In genomic region chr5:116658830-116659229, GRCh38 we compare ENCODE assay signal across 23 cellular contexts.
A peak's percentile ranks its signal among the peaks of the same experiment; 100 is the strongest.
DNase-seq lines count a peak whose midpoint lies in the region; ATAC-seq, FAIRE-seq and TF ChIP-seq lines count a peak whose summit lies in the region.
"Had no signal": no experiment of that assay in that cellular context is flagged by ENCODE, and none has a peak within 500 bp of the region (broad histone marks: within the 10 kb centered on the region; RNA-seq: fewer than 3 reads in every experiment).

No MANE protein-coding gene starts in this region.

- H4K20me1 ChIP-seq in neural progenitor cell (ENCODE audit: low read depth) = no peaks in the 10 kb centered on the region
- H4K20me1 ChIP-seq: BLaER1 treated with 17β-estradiol and CSF1 and Interleukin-3, amounts not matched to agents 10 nM and 100 nM had no signal

- H3K36me3 ChIP-seq in SK-N-MC (ENCODE audit: insufficient read depth, low read length) = no peaks in the 10 kb centered on the region
- no peaks in the 10 kb centered on the region for H3K36me3 ChIP-seq in neural progenitor cell
- H3K36me3 ChIP-seq: BE2C had no signal

- no peak for TF ChIP-seq CTCF in neural progenitor cell (IDR thresholded peaks at IDR 0.05)

- peak overlapping the region; percentile 3 for H3K4me2 ChIP-seq in neural progenitor cell
- H3K4me2 ChIP-seq: A549; BLaER1 treated with 17β-estradiol and CSF1 and Interleukin-3, amounts not matched to agents 10 nM and 100 nM had no signal

- no peaks in the 10 kb centered on the region for H3K79me2 ChIP-seq in neural progenitor cell (ENCODE audit: low read depth)

- H3K9me3 Mint-ChIP-seq in neural progenitor cell = peaks cover 10% of the 10 kb centered on the region

- peak overlapping the region; percentile 30 for H3K27ac Mint-ChIP-seq in neural progenitor cell
- H3K27ac Mint-ChIP-seq: CD14-positive monocyte; CD4-positive, alpha-beta T cell; CD8-positive, alpha-beta memory T cell had no signal

- no peak for DNase-seq in GM18507 (ENCODE audit: extremely low spot score, insufficient read length, low read depth)
- DNase-seq in SK-N-MC (ENCODE audit: low read depth, low spot score) = no peak
- no peak for DNase-seq in neural progenitor cell (ENCODE audit: low spot score)
- DNase-seq in frontal cortex (ENCODE audit: low spot score in 2 of 2) = no peak
- DNase-seq: 8988T; ACHN; AML-193; BE2C; Calu3; CD4-positive, alpha-beta T cell; CD8-positive, alpha-beta memory T cell; COR-L47; DMS53; DMS79 treated with DMSO at 0.1 percent for 48 hours; GF-D8; H7; HCEC 1CT had no signal

- ATAC-seq in HG02981 (IDR thresholded peaks at IDR 0.05; ENCODE audit: unreplicated experiment) (no peak), GM18520 (IDR thresholded peaks at IDR 0.05; ENCODE audit: unreplicated experiment) (no peak)
- ATAC-seq: A549 had no signal

- peak overlapping the region; percentile 27 for H2AFZ ChIP-seq in neural progenitor cell (replicated peaks)

- H3K27me3 ChIP-seq in neural progenitor cell = no peaks in the 10 kb centered on the region
- H3K27me3 ChIP-seq: BE2C; BLaER1 treated with 17β-estradiol and CSF1 and Interleukin-3, amounts not matched to agents 10 nM and 100 nM had no signal

- H3K27me3 Mint-ChIP-seq in neural progenitor cell (ENCODE audit: insufficient read depth, low read depth) = peaks cover 4% of the 10 kb centered on the region

- no peaks in the 10 kb centered on the region for H3K36me3 Mint-ChIP-seq in neural progenitor cell
- H3K36me3 Mint-ChIP-seq: CD14-positive monocyte had no signal

- H3K9ac ChIP-seq in SK-N-MC (ENCODE audit: insufficient read length) = no peak overlapping the region
- H3K9ac ChIP-seq in neural progenitor cell = no peak overlapping the region
- H3K9ac ChIP-seq: BLaER1 treated with 17β-estradiol and CSF1 and Interleukin-3, amounts not matched to agents 10 nM and 100 nM had no signal

- H3K27ac ChIP-seq in SK-N-MC (peak overlapping the region; percentile 72), neural progenitor cell (no peak overlapping the region)
- H3K27ac ChIP-seq: A549; BLaER1 treated with 17β-estradiol and CSF1 and Interleukin-3, amounts not matched to agents 10 nM and 100 nM had no signal

- H3K4me3 ChIP-seq in SK-N-MC = peak overlapping the region; percentile 26
- no peak overlapping the region for H3K4me3 ChIP-seq in neural progenitor cell
- H3K4me3 ChIP-seq: A549; BLaER1 treated with 17β-estradiol and CSF1 and Interleukin-3, amounts not matched to agents 10 nM and 100 nM had no signal

- FAIRE-seq in GM18507 (lab: Jason Lieb, UNC) (peak; percentile 18), frontal cortex (lab: Jason Lieb, UNC) (no peak)
- FAIRE-seq: A549, H1 had no signal

- H3K4me3 Mint-ChIP-seq in neural progenitor cell = no peak overlapping the region
- H3K4me3 Mint-ChIP-seq: CD14-positive monocyte; CD4-positive, alpha-beta T cell; CD8-positive, alpha-beta memory T cell had no signal

- no peaks in the 10 kb centered on the region for H3K9me3 ChIP-seq in SK-N-MC (ENCODE audit: low read depth, low read length)
- H3K9me3 ChIP-seq in neural progenitor cell (ENCODE audit: low read depth) = no peaks in the 10 kb centered on the region
- H3K9me3 ChIP-seq: A549, BE2C had no signal

- H3K4me1 Mint-ChIP-seq in neural progenitor cell = peaks cover 32% of the 10 kb centered on the region
- H3K4me1 Mint-ChIP-seq: CD14-positive monocyte; CD8-positive, alpha-beta memory T cell had no signal

- peaks cover 8% of the 10 kb centered on the region for H3F3A ChIP-seq in neural progenitor cell (ENCODE audit: low read depth)

- H3K4me1 ChIP-seq in neural progenitor cell = peaks cover 49% of the 10 kb centered on the region
- H3K4me1 ChIP-seq: A549; BE2C; BLaER1 treated with 17β-estradiol and CSF1 and Interleukin-3, amounts not matched to agents 10 nM and 100 nM had no signal
